In the genomic region with DNA sequence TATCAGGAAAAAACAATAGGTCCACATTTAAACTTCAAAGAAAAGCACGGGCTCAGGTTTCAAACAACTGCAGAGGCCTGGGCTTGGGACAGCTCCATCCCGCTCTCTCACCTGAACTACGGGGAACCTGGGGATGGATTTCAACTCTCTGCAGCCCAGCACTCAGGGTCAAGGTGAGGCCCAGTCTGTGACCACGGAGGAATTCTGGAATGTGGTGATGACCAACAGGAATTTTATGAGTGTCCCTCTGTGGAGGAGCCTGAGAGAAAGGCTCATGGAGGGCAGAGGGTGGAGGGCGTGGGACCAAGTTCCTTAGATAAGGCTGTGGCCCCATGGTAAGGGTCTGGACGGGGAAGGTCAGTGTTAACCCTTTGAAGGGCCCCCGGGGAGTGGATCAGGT, we compare ENCODE assay signal across 20 cellular contexts.
"Had no signal": no experiment of that assay in that cellular context is flagged by ENCODE, and none has a peak within 500 bp of the region (broad histone marks: within the 10 kb centered on the region; RNA-seq: fewer than 3 reads in every experiment).

No MANE protein-coding gene starts in this region.

- H3K27ac ChIP-seq: left ventricle myocardium inferior, upper lobe of right lung had no signal

- H3K36me3 ChIP-seq: left ventricle myocardium inferior, upper lobe of right lung had no signal

- ATAC-seq: activated CD4-positive, CD25-positive, alpha-beta regulatory T cell treated with anti-CD3 and anti-CD28 coated beads, Interleukin-2, amount 50 U/mL, for 24 hours; activated CD8-positive, alpha-beta memory T cell treated with anti-CD3 and anti-CD28 coated beads, Interleukin-2, amount 10 ng/mL, durations not matched to agents 7 days and 5 days; activated T-cell treated with anti-CD3 and anti-CD28 coated beads, Interleukin-2, amount 50 U/mL, for 4 hours; T-helper 17 cell; upper lobe of right lung had no signal

- H3K27ac Mint-ChIP-seq: activated CD8-positive, alpha-beta memory T cell treated with anti-CD3 and anti-CD28 coated beads, Interleukin-2, amount 10 ng/mL, durations not matched to agents 7 days and 5 days; activated naive CD8-positive, alpha-beta T cell; dendritic cell treated with granulocyte-macrophage colony-stimulating factor and Interleukin-4, amounts not matched to agents 40 ng/mL and 50 ng/mL, for 4 days; nephron; stimulated activated naive CD8-positive, alpha-beta T cell treated with anti-CD3 and anti-CD28 coated beads, Interleukin-15, Interleukin-2, amounts not matched to agents 100 ng/mL and 50 ng/mL, for 24 hours; T-helper 17 cell had no signal

- H3K27me3 Mint-ChIP-seq: activated CD8-positive, alpha-beta memory T cell treated with anti-CD3 and anti-CD28 coated beads, Interleukin-2, amount 10 ng/mL, durations not matched to agents 7 days and 5 days; dendritic cell treated with granulocyte-macrophage colony-stimulating factor and Interleukin-4, amounts not matched to agents 40 ng/mL and 50 ng/mL, for 4 days; stimulated activated naive CD8-positive, alpha-beta T cell treated with anti-CD3 and anti-CD28 coated beads, Interleukin-15, Interleukin-2, amounts not matched to agents 100 ng/mL and 50 ng/mL, for 24 hours had no signal

- DNase-seq: activated CD4-positive, alpha-beta T cell treated with anti-CD3 and anti-CD28 coated beads, Interleukin-2, amount 50 U/mL, for 48 hours; activated CD8-positive, alpha-beta memory T cell treated with anti-CD3 and anti-CD28 coated beads, Interleukin-2, amount 10 ng/mL, durations not matched to agents 7 days and 5 days; activated gamma-delta T cell; activated T-cell treated with anti-CD3 and anti-CD28 coated beads, Interleukin-2, amount 50 U/mL, for 4 hours; amygdala; cerebellar nuclear complex; erythroblast; head of caudate nucleus; left ventricle myocardium inferior; mesenchymal stem cell; stimulated activated CD4-positive, alpha-beta T cell treated with anti-CD3 and anti-CD28 coated beads, Interleukin-4, amount 100 ng/mL, for 1 hour; stimulated activated CD8-positive, alpha-beta memory T cell treated with anti-CD3 and anti-CD28 coated beads, Interleukin-4, amount 100 ng/mL, for 48 hours; T-helper 17 cell; upper lobe of right lung had no signal

- H3K27me3 ChIP-seq: upper lobe of right lung had no signal

- H3K4me3 Mint-ChIP-seq: activated CD8-positive, alpha-beta memory T cell treated with anti-CD3 and anti-CD28 coated beads, Interleukin-2, amount 10 ng/mL, durations not matched to agents 7 days and 5 days; activated naive CD8-positive, alpha-beta T cell; activated T-cell treated with anti-CD3 and anti-CD28 coated beads, Interleukin-2, amount 50 U/mL, for 4 hours; brain; dendritic cell treated with granulocyte-macrophage colony-stimulating factor and Interleukin-4, amounts not matched to agents 40 ng/mL and 50 ng/mL, for 4 days; nephron; stimulated activated naive CD8-positive, alpha-beta T cell treated with anti-CD3 and anti-CD28 coated beads, Interleukin-15, Interleukin-2, amounts not matched to agents 100 ng/mL and 50 ng/mL, for 24 hours; T-helper 17 cell had no signal

- H3K9me3 Mint-ChIP-seq: activated T-cell treated with anti-CD3 and anti-CD28 coated beads, Interleukin-2, amount 50 U/mL, for 4 hours; dendritic cell treated with granulocyte-macrophage colony-stimulating factor and Interleukin-4, amounts not matched to agents 40 ng/mL and 50 ng/mL, for 4 days; nephron; stimulated activated naive CD8-positive, alpha-beta T cell treated with anti-CD3 and anti-CD28 coated beads, Interleukin-15, Interleukin-2, amounts not matched to agents 100 ng/mL and 50 ng/mL, for 24 hours had no signal

- H3K9me3 ChIP-seq: left ventricle myocardium inferior, upper lobe of right lung had no signal

- H3K4me3 ChIP-seq: left ventricle myocardium inferior, upper lobe of right lung had no signal

- H3K4me1 Mint-ChIP-seq: activated CD8-positive, alpha-beta memory T cell treated with anti-CD3 and anti-CD28 coated beads, Interleukin-2, amount 10 ng/mL, durations not matched to agents 7 days and 5 days; T-helper 17 cell had no signal

- H3K4me1 ChIP-seq: left ventricle myocardium inferior had no signal

- H3K36me3 Mint-ChIP-seq: activated CD8-positive, alpha-beta memory T cell treated with anti-CD3 and anti-CD28 coated beads, Interleukin-2, amount 10 ng/mL, durations not matched to agents 7 days and 5 days; activated naive CD8-positive, alpha-beta T cell; brain had no signal
